Comparison of ENCODE assay signal across 9 cellular contexts in the genomic region with DNA sequence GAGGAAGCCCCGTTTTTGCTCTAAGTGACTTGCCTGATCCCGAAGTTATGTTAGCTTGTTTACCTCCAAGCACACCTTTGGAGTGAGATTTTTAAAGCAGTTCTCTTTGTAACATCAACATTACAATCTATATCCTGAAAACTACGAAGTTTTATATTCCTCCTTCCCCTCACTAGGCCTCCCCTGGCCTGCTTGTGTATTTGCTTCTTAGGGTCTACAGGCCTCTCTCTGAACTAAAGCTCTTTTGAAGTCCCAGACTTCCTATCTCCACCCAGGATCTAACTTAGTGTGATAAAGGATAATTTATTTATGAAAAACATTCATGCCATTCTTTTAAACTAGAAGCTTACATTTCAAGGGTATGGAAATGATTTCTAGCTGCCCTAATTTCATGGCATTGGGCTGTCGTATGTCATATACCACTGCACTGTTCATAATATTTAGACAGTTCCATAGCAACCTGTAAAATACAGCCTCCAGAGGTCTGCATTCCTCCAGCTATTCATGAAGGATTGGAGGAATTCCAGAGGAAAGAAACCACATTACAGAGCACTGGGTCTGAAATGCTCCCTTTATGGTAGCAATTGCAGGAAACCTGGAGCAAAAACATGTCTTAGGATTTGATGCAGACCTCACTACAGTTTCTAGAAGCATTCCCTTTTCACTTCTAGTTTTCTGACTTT. TPM values are rescaled to one million over a fixed set of nuclear protein-coding genes. Genes with fewer than 3 reads are reported as not detected.
DNase-seq lines count a peak whose midpoint lies in the region; ATAC-seq, FAIRE-seq and TF ChIP-seq lines count a peak whose summit lies in the region.
"Had no signal": no experiment of that assay in that cellular context is flagged by ENCODE, and none has a peak within 500 bp of the region (broad histone marks: within the 10 kb centered on the region; RNA-seq: fewer than 3 reads in every experiment).

No MANE protein-coding gene starts in this region.

- H3K4me3 Mint-ChIP-seq in activated naive CD4-positive, alpha-beta T cell treated with anti-CD3 and anti-CD28 coated beads, Interleukin-2, amount 10 ng/mL, durations not matched to agents 7 days and 5 days, result peak overlapping the region; percentile 9
- H3K4me3 Mint-ChIP-seq in T-cell, result peak overlapping the region; percentile 0 to 39 (median 10)
- no peak overlapping the region for H3K4me3 Mint-ChIP-seq in progenitor cell of endocrine pancreas (ENCODE audit: low read depth)

- H3K27me3 Mint-ChIP-seq in activated naive CD4-positive, alpha-beta T cell treated with anti-CD3 and anti-CD28 coated beads, Interleukin-2, amount 10 ng/mL, durations not matched to agents 7 days and 5 days, result no peaks in the 10 kb centered on the region
- H3K27me3 Mint-ChIP-seq in T-cell (no peaks in the 10 kb centered on the region), progenitor cell of endocrine pancreas (no peaks in the 10 kb centered on the region)

- no peak for DNase-seq in activated naive CD4-positive, alpha-beta T cell treated with anti-CD3 and anti-CD28 coated beads, Interleukin-2, amount 10 ng/mL, durations not matched to agents 7 days and 5 days
- no peak for DNase-seq in activated naive CD4-positive, alpha-beta T cell treated with Interleukin-2 at 50 U/mL for 16 hours
- DNase-seq in T-cell, result no peak
- peak; percentile 87 for DNase-seq in fibroblast of the conjunctiva (ENCODE audit: low read depth)
- DNase-seq in progenitor cell of endocrine pancreas (ENCODE audit: low spot score, unreplicated experiment), result no peak
- DNase-seq in central memory CD4-positive, alpha-beta T cell, result no peak
- no peak for DNase-seq in NCI-H774 (lab: John Stamatoyannopoulos, UW)
- DNase-seq in D721Med (ENCODE audit: insufficient read length, low spot score), result no peak

- peak overlapping the region; percentile 96 for H3K27ac Mint-ChIP-seq in activated naive CD4-positive, alpha-beta T cell treated with anti-CD3 and anti-CD28 coated beads, Interleukin-2, amount 10 ng/mL, durations not matched to agents 7 days and 5 days
- peak overlapping the region; percentile 88 to 94 for H3K27ac Mint-ChIP-seq in T-cell
- H3K27ac Mint-ChIP-seq in progenitor cell of endocrine pancreas, result peak overlapping the region; percentile 27

- H3K36me3 Mint-ChIP-seq in activated naive CD4-positive, alpha-beta T cell treated with anti-CD3 and anti-CD28 coated beads, Interleukin-2, amount 10 ng/mL, durations not matched to agents 7 days and 5 days, result peaks cover 8% of the 10 kb centered on the region
- H3K36me3 Mint-ChIP-seq in T-cell (no peaks in the 10 kb centered on the region), progenitor cell of endocrine pancreas (ENCODE audit: insufficient read depth) (no peaks in the 10 kb centered on the region)

- no peak for TF ChIP-seq CTCF in progenitor cell of endocrine pancreas (IDR thresholded peaks at IDR 0.05; ENCODE audit: unreplicated experiment)
- TF ChIP-seq CTCF in D721Med (IDR thresholded peaks at IDR 0.05; ENCODE audit: insufficient read depth, missing control alignments), result no peak

- no peak for FAIRE-seq in D721Med (lab: Jason Lieb, UNC)
- FAIRE-seq: islet of Langerhans had no signal

- H3K9me3 Mint-ChIP-seq in activated naive CD4-positive, alpha-beta T cell treated with anti-CD3 and anti-CD28 coated beads, Interleukin-2, amount 10 ng/mL, durations not matched to agents 7 days and 5 days, result peaks cover 6% of the 10 kb centered on the region
- H3K9me3 Mint-ChIP-seq in T-cell (no peaks in the 10 kb centered on the region), progenitor cell of endocrine pancreas (ENCODE audit: low read depth) (peaks cover 5% of the 10 kb centered on the region)

- peaks cover 63% of the 10 kb centered on the region for H3K4me1 Mint-ChIP-seq in activated naive CD4-positive, alpha-beta T cell treated with anti-CD3 and anti-CD28 coated beads, Interleukin-2, amount 10 ng/mL, durations not matched to agents 7 days and 5 days
- H3K4me1 Mint-ChIP-seq in T-cell (peaks cover 30 to 62% (median 33%) of the 10 kb centered on the region in 3 donors), progenitor cell of endocrine pancreas (ENCODE audit: low read depth) (peaks cover 17% of the 10 kb centered on the region)

- POLR2A ChIA-PET in T-cell (lab: Charles Lee), result interaction anchor here (0.6 to 2.0 kb wide), 19 partner anchors 10 to 1050 kb away, joined by 3 to 27 read pairs (median 4); no protein-coding TSS in a partner anchor

- peak in 2 of 4 experiments; percentile 33 to 39 for ATAC-seq in T-cell (replicated peaks in 1 of 4)

- CTCF ChIA-PET in activated naive CD4-positive, alpha-beta T cell treated with anti-CD3 and anti-CD28 coated beads, Interleukin-2, amount 10 ng/mL, durations not matched to agents 7 days and 5 days (lab: Charles Lee), result interaction anchor here (0.7 to 2.3 kb wide), 8 partner anchors 11 to 71 kb away, joined by 3 to 5 read pairs (median 4); no protein-coding TSS in a partner anchor
- CTCF ChIA-PET in T-cell (lab: Charles Lee), result interaction anchor here (0.6 to 1.8 kb wide), 12 partner anchors 14 to 929 kb away, joined by 3 to 18 read pairs (median 4); no protein-coding TSS in a partner anchor

RNA-seq across cellular contexts. Expression of a gene that starts 36.0 kb away (rescaled TPM):
- total RNA-seq in T-cell (100 to 1,000 TPM in 2 of 5 donors, 10 to 100 TPM in 2, 1 to 10 TPM in 1; 7.1 to 439 (median 15.3) TPM), progenitor cell of endocrine pancreas (0.26 and 0.42 TPM in 2 replicates)

Comparison
In these comparisons a context has a peak if more than half of its experiments do, and no peak if none do; other contexts are left out.
1. H3K27ac Mint-ChIP-seq: peak in every context shown above with its lines; median percentile 96 in activated naive CD4-positive, alpha-beta T cell treated with anti-CD3 and anti-CD28 coated beads, Interleukin-2, amount 10 ng/mL, durations not matched to agents 7 days and 5 days; 91 in T-cell; 27 in progenitor cell of endocrine pancreas.